Comparison of ENCODE assay signal across 1 cellular context in genomic region chr2:51032748-51033355, GRCh38.
TF ChIP-seq lines count a peak whose summit lies in the region.

No MANE protein-coding gene starts in this region.

TF ChIP-seq in WTC11, 78 proteins besides CTCF, POLR2A, EP300 and RAD21 (continued from another document):
- no peak for TF ChIP-seq MYBL2 (CRISPR knock-in tag; IDR thresholded peaks at IDR 0.05)
- TF ChIP-seq JAZF1 (CRISPR knock-in tag; IDR thresholded peaks at IDR 0.05) = no peak
